ENCODE assay signal across 8 cellular contexts in the genomic region with DNA sequence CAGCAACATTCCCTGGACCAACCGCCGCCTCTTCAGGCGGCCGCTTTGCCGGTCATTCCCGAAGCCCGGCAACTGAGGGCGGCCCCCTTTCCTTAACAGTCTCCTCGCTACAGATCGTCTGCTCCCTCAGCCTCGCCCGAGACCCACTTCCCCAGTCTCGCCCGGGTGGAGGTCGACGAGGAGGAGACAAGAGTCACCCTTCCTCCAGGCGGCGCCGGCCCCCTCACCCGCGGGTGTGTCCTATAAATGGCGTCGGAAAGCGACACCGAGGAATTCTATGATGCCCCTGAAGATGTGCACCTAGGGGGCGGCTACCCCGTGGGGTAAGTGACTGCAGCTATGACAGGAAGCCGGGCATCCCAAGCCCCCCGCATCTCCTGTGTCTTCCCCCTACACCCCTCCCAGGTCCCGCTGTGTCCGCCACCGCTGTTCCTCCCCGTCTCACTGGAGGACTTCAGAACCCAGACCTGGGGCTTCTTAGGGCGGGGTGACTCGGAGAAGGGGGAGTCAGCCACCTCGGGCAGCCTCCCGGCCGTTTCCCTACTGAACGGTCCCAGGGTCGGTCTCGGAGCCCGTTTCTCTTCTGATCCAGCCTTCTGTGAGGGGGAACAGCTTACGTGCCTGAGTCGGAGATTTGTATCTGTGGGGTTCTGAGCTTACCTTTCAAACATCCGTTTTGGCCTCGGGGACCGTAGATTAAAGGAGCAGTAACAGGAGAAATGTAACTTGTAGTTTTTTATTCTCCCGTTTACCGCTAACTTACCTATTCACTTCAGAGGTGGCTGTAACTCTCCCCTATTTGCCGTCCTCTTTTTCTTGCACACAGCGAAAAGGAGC. TPM values are rescaled to one million over a fixed set of nuclear protein-coding genes. Genes with fewer than 3 reads are reported as not detected.
A peak's percentile ranks its signal among the peaks of the same experiment; 100 is the strongest.
DNase-seq lines count a peak whose midpoint lies in the region; ATAC-seq, FAIRE-seq and TF ChIP-seq lines count a peak whose summit lies in the region.

No MANE protein-coding gene starts in this region.

- no peaks in the 10 kb centered on the region for H3K9me3 Mint-ChIP-seq in activated CD4-positive, alpha-beta memory T cell treated with anti-CD3 and anti-CD28 coated beads for 36 hours

- H3K27me3 ChIP-seq in ectodermal cell (ENCODE audit: control insufficient read depth, insufficient read depth, low read length, poor library complexity, severe bottlenecking) (no peaks in the 10 kb centered on the region), mononuclear cell (ENCODE audit: insufficient read depth, low read length) (no peaks in the 10 kb centered on the region)

- no peaks in the 10 kb centered on the region for H3K36me3 ChIP-seq in ectodermal cell (ENCODE audit: control insufficient read depth, insufficient read depth, low read length)

- peak; percentile 15 for ATAC-seq in HG02610 (IDR thresholded peaks at IDR 0.05; ENCODE audit: unreplicated experiment)

- H3K9me3 ChIP-seq in ectodermal cell (ENCODE audit: control insufficient read depth, low read length) (no peaks in the 10 kb centered on the region), mononuclear cell (ENCODE audit: low read depth, low read length) (no peaks in the 10 kb centered on the region)

- peak overlapping the region; percentile 98 for H3K27ac Mint-ChIP-seq in activated CD4-positive, alpha-beta memory T cell treated with anti-CD3 and anti-CD28 coated beads for 36 hours

- peaks cover 5% of the 10 kb centered on the region for H3K4me1 ChIP-seq in ectodermal cell (ENCODE audit: control insufficient read depth, insufficient read depth, low read length)
- H3K4me1 ChIP-seq in mononuclear cell (ENCODE audit: insufficient read depth, low read length), result peaks cover 34% of the 10 kb centered on the region

- CTCF ChIA-PET in activated CD4-positive, alpha-beta memory T cell treated with anti-CD3 and anti-CD28 coated beads for 36 hours (lab: Charles Lee), result no interaction called here

- H3K4me1 Mint-ChIP-seq in activated CD4-positive, alpha-beta memory T cell treated with anti-CD3 and anti-CD28 coated beads for 36 hours (ENCODE audit: low read depth), result peaks cover 36% of the 10 kb centered on the region

- H3K27me3 Mint-ChIP-seq in activated CD4-positive, alpha-beta memory T cell treated with anti-CD3 and anti-CD28 coated beads for 36 hours, result no peaks in the 10 kb centered on the region

- no peak for DNase-seq in GM12892 (ENCODE audit: insufficient read length)
- peak; percentile 20 for DNase-seq in NCI-H1694 (lab: John Stamatoyannopoulos, UW)
- DNase-seq in activated CD4-positive, alpha-beta memory T cell treated with anti-CD3 and anti-CD28 coated beads for 36 hours, result peak; percentile 62
- peak; percentile 60 for DNase-seq in stimulated activated CD8-positive, alpha-beta memory T cell treated with anti-CD3 and anti-CD28 coated beads, Interleukin-4, amount 100 ng/mL, for 48 hours
- DNase-seq in KBM-7, result no peak

- intact Hi-C loops in activated CD4-positive, alpha-beta memory T cell treated with anti-CD3 and anti-CD28 coated beads for 36 hours (cut with micrococcal nuclease), result loop anchor here (1.0 to 10.0 kb wide), 7 partner anchors 9 to 1121 kb away; a partner anchor contains a TSS

- no peak for FAIRE-seq in GM12892 (lab: Jason Lieb, UNC)

- no peaks in the 10 kb centered on the region for H3K36me3 Mint-ChIP-seq in activated CD4-positive, alpha-beta memory T cell treated with anti-CD3 and anti-CD28 coated beads for 36 hours

- H3K4me3 Mint-ChIP-seq in activated CD4-positive, alpha-beta memory T cell treated with anti-CD3 and anti-CD28 coated beads for 36 hours, result peak overlapping the region; percentile 96

- peak overlapping the region; percentile 91 for H3K27ac ChIP-seq in ectodermal cell (ENCODE audit: insufficient read depth, low read depth, low read length, poor library complexity, severe bottlenecking)

- peak; percentile 32; the same call in 1 of the 2 replicates for TF ChIP-seq POLR2A in GM12892 (IDR thresholded peaks at IDR 0.05; ENCODE audit: low read depth, low read length)

- in situ Hi-C loops in KBM-7 (cut with MboI; ENCODE audit: low pct_unique_long_range_greater_than_20kb, low sequenced_read_pairs), result no loop called here

- POLR2A ChIA-PET in activated CD4-positive, alpha-beta memory T cell treated with anti-CD3 and anti-CD28 coated beads for 36 hours (lab: Charles Lee), result interaction anchor here (0.7 to 1.9 kb wide), 3 partner anchors 10 to 151 kb away, joined by 3 to 4 read pairs (median 3); a partner anchor contains a TSS

- H3K4me3 ChIP-seq in ectodermal cell (ENCODE audit: insufficient read depth, low read depth, low read length) (peak overlapping the region; percentile 67), mononuclear cell (ENCODE audit: low read length) (peak overlapping the region; percentile 85)

- 0% methylated on average over 44 to 49 of the region's 51 CpGs for WGBS in ectodermal cell, 2 experiments

RNA-seq across cellular contexts. Expression of a gene that starts 0.6 kb away (rescaled TPM):
- 9.1 TPM for polyA plus RNA-seq in GM12892 (2012; ENCODE audit: missing spikeins)
- 1 to 10 TPM; 8.2 to 9.2 TPM for total RNA-seq in activated CD4-positive, alpha-beta memory T cell treated with anti-CD3 and anti-CD28 coated beads for 36 hours
- 12.2 TPM for polyA plus RNA-seq in ectodermal cell (2013, experiment 1 of 4)
- polyA plus RNA-seq in ectodermal cell (2013, experiment 2 of 4), result 10.7 TPM
- polyA plus RNA-seq in ectodermal cell (2013, experiment 3 of 4), result 8.8 TPM
- polyA plus RNA-seq in ectodermal cell (2013, experiment 4 of 4), result 9.7 TPM
- 22.8 TPM for total RNA-seq in mononuclear cell

Comparison
In these comparisons a context has a peak if more than half of its experiments do, and no peak if none do; other contexts are left out.
1. DNase-seq: peak in NCI-H1694 (single experiment), activated CD4-positive, alpha-beta memory T cell treated with anti-CD3 and anti-CD28 coated beads for 36 hours (single experiment) and stimulated activated CD8-positive, alpha-beta memory T cell treated with anti-CD3 and anti-CD28 coated beads, Interleukin-4, amount 100 ng/mL, for 48 hours (single experiment); none in GM12892 (single experiment) and KBM-7 (single experiment).